In the genomic region with DNA sequence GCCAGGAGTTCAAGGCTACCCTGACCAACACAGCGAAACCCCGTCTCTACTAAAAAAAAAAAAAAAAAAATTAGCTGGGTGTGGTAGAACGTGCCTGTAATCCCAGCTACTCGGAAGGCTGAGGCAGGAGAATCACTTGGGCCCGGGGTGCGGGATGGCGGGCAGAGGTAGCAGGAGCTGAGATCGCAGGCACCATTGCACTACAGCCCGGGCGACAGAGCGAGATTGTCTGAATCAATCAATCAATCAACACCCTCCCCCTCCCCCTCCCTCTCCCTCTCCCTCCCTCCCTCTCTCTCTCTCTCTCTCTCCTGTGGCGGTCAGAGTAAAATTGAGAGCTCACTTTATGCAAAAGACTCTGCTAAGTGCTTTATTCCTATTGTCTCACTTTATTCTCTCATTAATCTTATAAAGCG, we compare ENCODE assay signal across 7 cellular contexts. TPM values are rescaled to one million over a fixed set of nuclear protein-coding genes. Genes with fewer than 3 reads are reported as not detected.
DNase-seq lines count a peak whose midpoint lies in the region; ATAC-seq and TF ChIP-seq lines count a peak whose summit lies in the region.

No MANE protein-coding gene starts in this region.

- 0 out of 2 replicates have a peak, but pooled peaks cover 6% of the 10 kb centered on the region for H3K9me3 Mint-ChIP-seq in WTC11

- H3K36me3 ChIP-seq in iPS DF 6.9 (ENCODE audit: control insufficient read depth, insufficient read depth, low read length), result no peaks in the 10 kb centered on the region
- H3K36me3 ChIP-seq in spleen, result no peaks in the 10 kb centered on the region

- H3K4me1 ChIP-seq in iPS DF 6.9 (ENCODE audit: control insufficient read depth, insufficient read depth, low read length) (peaks cover 4% of the 10 kb centered on the region; the same call in 1 of the 2 replicates), spleen (peaks cover 5 to 45% (median 20%) of the 10 kb centered on the region in 6 donors)

- H3K27ac ChIP-seq in HL-60 (replicated peaks) (no peak overlapping the region), iPS DF 6.9 (ENCODE audit: low read length) (no peak overlapping the region), spleen (peak overlapping the region in 3 of 8 donors; percentile 86 to 88 (median 87))

- no peak for TF ChIP-seq CTCF in HL-60 (IDR thresholded peaks at IDR 0.05; ENCODE audit: insufficient read depth, low read length)
- no peak for TF ChIP-seq CTCF in WTC11 (IDR thresholded peaks at IDR 0.05)
- TF ChIP-seq CTCF in spleen (IDR thresholded peaks at IDR 0.05 in 8 of 11, conservative IDR thresholded peaks at IDR 0.05 in 3 of 11), result no peak

- no peak for TF ChIP-seq POLR2A in spleen (IDR thresholded peaks at IDR 0.05)

- peak overlapping the region; percentile 98 for H3K4me3 Mint-ChIP-seq in WTC11

- POLR2A ChIA-PET in WTC11 (lab: Charles Lee), result interaction anchor here (1.0 kb wide), 1 partner anchor 27 kb away, joined by 3 read pairs; a partner anchor contains a TSS

- H3K4me3 ChIP-seq in HL-60 (replicated peaks; ENCODE audit: insufficient read depth, low read length), result peak overlapping the region; percentile 96
- peak overlapping the region; percentile 63; the same call in 1 of the 2 replicates for H3K4me3 ChIP-seq in iPS DF 6.9 (ENCODE audit: low read length)
- H3K4me3 ChIP-seq in spleen, result peak overlapping the region in 6 of 8 donors; percentile 81 to 96 (median 92)

- no CpG with 5 or more reads among the region's 13 CpGs for WGBS in iPS DF 6.9 (ENCODE audit: insufficient coverage, insufficient read length)
- 38 to 53% (median 42%) methylated on average over 13 of the region's 13 CpGs for WGBS in spleen, 5 donors

- intact Hi-C loops in spleen (cut with DNase I; ENCODE audit: low total_unique reads), result no loop called here

- H3K36me3 Mint-ChIP-seq in WTC11, result 0 out of 2 replicates have a peak, but pooled peaks cover 6% of the 10 kb centered on the region

- H3K4me1 Mint-ChIP-seq in WTC11, result peaks cover 24% of the 10 kb centered on the region

- peaks cover 13% of the 10 kb centered on the region for H3K27me3 Mint-ChIP-seq in WTC11 (ENCODE audit: low read depth)

- no peak for ATAC-seq in WTC11
- no peak for ATAC-seq in HG03175 (IDR thresholded peaks at IDR 0.05; ENCODE audit: unreplicated experiment)
- ATAC-seq in HG02642 (IDR thresholded peaks at IDR 0.05; ENCODE audit: poor library complexity, unreplicated experiment), result no peak

- H3K9me3 ChIP-seq in iPS DF 6.9 (ENCODE audit: control insufficient read depth, insufficient read depth, low read length) (no peaks in the 10 kb centered on the region), spleen (no peaks in the 10 kb centered on the region)

- CTCF ChIA-PET in WTC11 (lab: Charles Lee), result interaction anchor here (0.6 to 3.0 kb wide), 7 partner anchors 17 to 164 kb away, joined by 3 to 19 read pairs (median 4); a partner anchor contains a TSS

- H3K27me3 ChIP-seq in HL-60 (ENCODE audit: insufficient read depth, poor library complexity, severe bottlenecking) (no peaks in the 10 kb centered on the region), iPS DF 6.9 (ENCODE audit: control insufficient read depth, insufficient read depth, low read length) (no peaks in the 10 kb centered on the region), spleen (replicated peaks in 1 of 7) (peaks cover 0 to 10% (median 0%) of the 10 kb centered on the region in 7 donors)

- peak overlapping the region; percentile 92 for H3K27ac Mint-ChIP-seq in WTC11

- DNase-seq in HL-60 (ENCODE audit: low read depth in 1 of 2, low spot score in 1 of 2) (no peak), WTC11 (ENCODE audit: low spot score) (no peak), iPS DF 6.9 (ENCODE audit: low read depth, low spot score) (no peak), spleen (no peak), NCI-H1092 treated with DMSO at 0.1 percent for 48 hours (lab: John Stamatoyannopoulos, UW) (no peak)

TF ChIP-seq in WTC11, 78 proteins besides CTCF, POLR2A, EP300 and RAD21 (continues in another document):
- no peak for TF ChIP-seq ZNF219 (CRISPR knock-in tag; IDR thresholded peaks at IDR 0.05; ENCODE audit: borderline replicate concordance)
- TF ChIP-seq, protein P1, sequence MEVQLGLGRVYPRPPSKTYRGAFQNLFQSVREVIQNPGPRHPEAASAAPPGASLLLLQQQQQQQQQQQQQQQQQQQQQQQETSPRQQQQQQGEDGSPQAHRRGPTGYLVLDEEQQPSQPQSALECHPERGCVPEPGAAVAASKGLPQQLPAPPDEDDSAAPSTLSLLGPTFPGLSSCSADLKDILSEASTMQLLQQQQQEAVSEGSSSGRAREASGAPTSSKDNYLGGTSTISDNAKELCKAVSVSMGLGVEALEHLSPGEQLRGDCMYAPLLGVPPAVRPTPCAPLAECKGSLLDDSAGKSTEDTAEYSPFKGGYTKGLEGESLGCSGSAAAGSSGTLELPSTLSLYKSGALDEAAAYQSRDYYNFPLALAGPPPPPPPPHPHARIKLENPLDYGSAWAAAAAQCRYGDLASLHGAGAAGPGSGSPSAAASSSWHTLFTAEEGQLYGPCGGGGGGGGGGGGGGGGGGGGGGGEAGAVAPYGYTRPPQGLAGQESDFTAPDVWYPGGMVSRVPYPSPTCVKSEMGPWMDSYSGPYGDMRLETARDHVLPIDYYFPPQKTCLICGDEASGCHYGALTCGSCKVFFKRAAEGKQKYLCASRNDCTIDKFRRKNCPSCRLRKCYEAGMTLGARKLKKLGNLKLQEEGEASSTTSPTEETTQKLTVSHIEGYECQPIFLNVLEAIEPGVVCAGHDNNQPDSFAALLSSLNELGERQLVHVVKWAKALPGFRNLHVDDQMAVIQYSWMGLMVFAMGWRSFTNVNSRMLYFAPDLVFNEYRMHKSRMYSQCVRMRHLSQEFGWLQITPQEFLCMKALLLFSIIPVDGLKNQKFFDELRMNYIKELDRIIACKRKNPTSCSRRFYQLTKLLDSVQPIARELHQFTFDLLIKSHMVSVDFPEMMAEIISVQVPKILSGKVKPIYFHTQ (CRISPR knock-in tag; IDR thresholded peaks at IDR 0.05), result no peak
- no peak for TF ChIP-seq GTF2I (CRISPR knock-in tag; conservative IDR thresholded peaks at IDR 0.05)
- no peak for TF ChIP-seq IRF2 (CRISPR knock-in tag; IDR thresholded peaks at IDR 0.05; ENCODE audit: borderline replicate concordance, low read depth)
- no peak for TF ChIP-seq ELF4 (CRISPR knock-in tag; IDR thresholded peaks at IDR 0.05; ENCODE audit: low read depth)
- TF ChIP-seq, protein P2, sequence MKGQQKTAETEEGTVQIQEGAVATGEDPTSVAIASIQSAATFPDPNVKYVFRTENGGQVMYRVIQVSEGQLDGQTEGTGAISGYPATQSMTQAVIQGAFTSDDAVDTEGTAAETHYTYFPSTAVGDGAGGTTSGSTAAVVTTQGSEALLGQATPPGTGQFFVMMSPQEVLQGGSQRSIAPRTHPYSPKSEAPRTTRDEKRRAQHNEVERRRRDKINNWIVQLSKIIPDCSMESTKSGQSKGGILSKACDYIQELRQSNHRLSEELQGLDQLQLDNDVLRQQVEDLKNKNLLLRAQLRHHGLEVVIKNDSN (CRISPR knock-in tag; IDR thresholded peaks at IDR 0.05), result no peak
- TF ChIP-seq, protein P3, sequence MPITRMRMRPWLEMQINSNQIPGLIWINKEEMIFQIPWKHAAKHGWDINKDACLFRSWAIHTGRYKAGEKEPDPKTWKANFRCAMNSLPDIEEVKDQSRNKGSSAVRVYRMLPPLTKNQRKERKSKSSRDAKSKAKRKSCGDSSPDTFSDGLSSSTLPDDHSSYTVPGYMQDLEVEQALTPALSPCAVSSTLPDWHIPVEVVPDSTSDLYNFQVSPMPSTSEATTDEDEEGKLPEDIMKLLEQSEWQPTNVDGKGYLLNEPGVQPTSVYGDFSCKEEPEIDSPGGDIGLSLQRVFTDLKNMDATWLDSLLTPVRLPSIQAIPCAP (CRISPR knock-in tag; IDR thresholded peaks at IDR 0.05), result no peak
- no peak for TF ChIP-seq RORB (CRISPR knock-in tag; IDR thresholded peaks at IDR 0.05)
- TF ChIP-seq, protein P4, sequence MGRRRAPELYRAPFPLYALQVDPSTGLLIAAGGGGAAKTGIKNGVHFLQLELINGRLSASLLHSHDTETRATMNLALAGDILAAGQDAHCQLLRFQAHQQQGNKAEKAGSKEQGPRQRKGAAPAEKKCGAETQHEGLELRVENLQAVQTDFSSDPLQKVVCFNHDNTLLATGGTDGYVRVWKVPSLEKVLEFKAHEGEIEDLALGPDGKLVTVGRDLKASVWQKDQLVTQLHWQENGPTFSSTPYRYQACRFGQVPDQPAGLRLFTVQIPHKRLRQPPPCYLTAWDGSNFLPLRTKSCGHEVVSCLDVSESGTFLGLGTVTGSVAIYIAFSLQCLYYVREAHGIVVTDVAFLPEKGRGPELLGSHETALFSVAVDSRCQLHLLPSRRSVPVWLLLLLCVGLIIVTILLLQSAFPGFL (CRISPR knock-in tag; IDR thresholded peaks at IDR 0.05; ENCODE audit: borderline replicate concordance), result no peak
- TF ChIP-seq NR1H2 (CRISPR knock-in tag; IDR thresholded peaks at IDR 0.05), result no peak
- TF ChIP-seq FOXP1 (CRISPR knock-in tag; IDR thresholded peaks at IDR 0.05; ENCODE audit: borderline replicate concordance), result no peak
- TF ChIP-seq, protein P5, sequence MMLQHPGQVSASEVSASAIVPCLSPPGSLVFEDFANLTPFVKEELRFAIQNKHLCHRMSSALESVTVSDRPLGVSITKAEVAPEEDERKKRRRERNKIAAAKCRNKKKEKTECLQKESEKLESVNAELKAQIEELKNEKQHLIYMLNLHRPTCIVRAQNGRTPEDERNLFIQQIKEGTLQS (CRISPR knock-in tag; conservative IDR thresholded peaks at IDR 0.05), result no peak
- TF ChIP-seq RELA (CRISPR knock-in tag; IDR thresholded peaks at IDR 0.05; ENCODE audit: borderline replicate concordance), result no peak

RNA-seq across cellular contexts. Expression of a gene that starts 1.2 kb away (rescaled TPM):
- total RNA-seq in WTC11 (2021) (48.6 to 58.1 TPM (median 53.4 TPM) in 3 replicates), spleen (10 to 100 TPM; 18.3 to 29.0 (median 23.4) TPM)
- 10 to 100 TPM; 10.1 to 15.7 (median 14.0) TPM for polyA plus RNA-seq in spleen

RNA-seq across cellular contexts. Expression of a gene that starts 1.3 kb away (rescaled TPM):
- total RNA-seq in WTC11 (2021) (0.09 to 0.62 TPM (median 0.20 TPM) in 3 replicates), spleen (1 to 10 TPM in 2 of 7 donors, under 1 TPM in 4, not detected in 1; 0.20 to 2.0 (median 0.79) TPM)
- polyA plus RNA-seq in spleen, result 1 to 10 TPM; 1.3 to 4.3 (median 2.0) TPM

RNA-seq across cellular contexts. Expression of a gene that starts 27.1 kb away (rescaled TPM):
- 45.1 to 47.4 TPM (median 46.9 TPM) in 3 replicates for total RNA-seq in WTC11 (2021)
- total RNA-seq in spleen, result 100 to 1,000 TPM in 3 of 7 donors, 10 to 100 TPM in 4; 76.4 to 121 (median 98.7) TPM
- polyA plus RNA-seq in spleen, result 10 to 100 TPM; 34.5 to 44.2 (median 39.9) TPM

RNA-seq across cellular contexts. Expression of a gene that starts 43.1 kb away (rescaled TPM):
- 71.2 to 89.7 TPM (median 74.7 TPM) in 3 replicates for total RNA-seq in WTC11 (2021)
- 100 to 1,000 TPM in 2 of 7 donors, 10 to 100 TPM in 5; 60.3 to 133 (median 76.6) TPM for total RNA-seq in spleen
- polyA plus RNA-seq in spleen, result 100 to 1,000 TPM in 1 of 3 donors, 10 to 100 TPM in 2; 31.4 to 125 (median 70.6) TPM

RNA-seq across cellular contexts. Expression of a gene that starts 47.2 kb away (rescaled TPM):
- total RNA-seq in WTC11 (2021) (0.71 to 1.6 TPM (median 1.4 TPM) in 3 replicates), spleen (10 to 100 TPM in 1 of 7 donors, 1 to 10 TPM in 6; 2.8 to 24.1 (median 6.4) TPM)
- 10 to 100 TPM in 2 of 3 donors, 1 to 10 TPM in 1; 2.5 to 86.5 (median 25.9) TPM for polyA plus RNA-seq in spleen
